Comparison of ENCODE assay signal across 1 cellular context in the genomic region with DNA sequence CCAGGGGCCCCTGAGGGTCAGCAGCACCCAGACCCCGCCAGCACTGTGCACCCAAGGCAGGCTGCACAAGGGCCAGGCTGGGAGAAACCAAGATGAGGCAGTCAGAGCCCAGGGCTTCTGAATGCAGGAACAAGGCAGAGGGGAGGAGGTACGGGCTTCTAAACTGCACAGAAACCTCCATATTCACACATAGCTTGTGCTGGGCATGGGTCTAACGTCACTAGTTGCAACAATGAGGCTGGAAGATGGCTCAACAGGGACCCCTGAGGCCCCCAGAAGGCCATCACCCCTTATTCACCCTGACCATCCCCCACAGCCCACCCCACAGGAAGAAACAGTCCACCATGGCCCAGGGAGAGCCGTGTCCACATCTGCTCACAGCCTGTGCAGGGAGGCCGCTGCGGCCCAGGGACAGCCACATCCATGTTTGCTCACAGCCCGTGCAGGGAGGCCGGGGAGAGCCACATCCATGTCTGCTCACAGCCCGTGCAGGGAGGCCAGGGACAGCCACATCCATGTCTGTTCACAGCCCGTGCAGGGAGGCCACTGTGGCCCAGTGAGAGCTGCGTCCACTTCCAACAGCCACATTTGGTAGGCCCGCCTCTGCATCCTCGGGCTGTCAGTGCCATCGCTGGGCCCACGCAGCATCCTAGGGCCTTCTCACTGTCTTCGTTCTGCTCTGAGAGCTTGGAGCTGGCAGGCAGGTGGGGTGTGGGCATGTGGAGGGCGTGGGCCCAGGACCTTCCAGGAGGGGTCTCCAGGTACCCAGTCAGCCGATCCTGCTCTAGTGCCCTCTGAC.
TF ChIP-seq lines count a peak whose summit lies in the region.

No MANE protein-coding gene starts in this region.

TF ChIP-seq in GM23338, 12 proteins besides CTCF, POLR2A, EP300 and RAD21:
- no peak for TF ChIP-seq STAT1 (IDR thresholded peaks at IDR 0.05; ENCODE audit: unreplicated experiment)
- no peak for TF ChIP-seq ZNF462 (CRISPR knock-in tag; IDR thresholded peaks at IDR 0.05)
- TF ChIP-seq CREB1 (CRISPR knock-in tag; IDR thresholded peaks at IDR 0.05; ENCODE audit: low read depth): no peak
- TF ChIP-seq, protein P1, sequence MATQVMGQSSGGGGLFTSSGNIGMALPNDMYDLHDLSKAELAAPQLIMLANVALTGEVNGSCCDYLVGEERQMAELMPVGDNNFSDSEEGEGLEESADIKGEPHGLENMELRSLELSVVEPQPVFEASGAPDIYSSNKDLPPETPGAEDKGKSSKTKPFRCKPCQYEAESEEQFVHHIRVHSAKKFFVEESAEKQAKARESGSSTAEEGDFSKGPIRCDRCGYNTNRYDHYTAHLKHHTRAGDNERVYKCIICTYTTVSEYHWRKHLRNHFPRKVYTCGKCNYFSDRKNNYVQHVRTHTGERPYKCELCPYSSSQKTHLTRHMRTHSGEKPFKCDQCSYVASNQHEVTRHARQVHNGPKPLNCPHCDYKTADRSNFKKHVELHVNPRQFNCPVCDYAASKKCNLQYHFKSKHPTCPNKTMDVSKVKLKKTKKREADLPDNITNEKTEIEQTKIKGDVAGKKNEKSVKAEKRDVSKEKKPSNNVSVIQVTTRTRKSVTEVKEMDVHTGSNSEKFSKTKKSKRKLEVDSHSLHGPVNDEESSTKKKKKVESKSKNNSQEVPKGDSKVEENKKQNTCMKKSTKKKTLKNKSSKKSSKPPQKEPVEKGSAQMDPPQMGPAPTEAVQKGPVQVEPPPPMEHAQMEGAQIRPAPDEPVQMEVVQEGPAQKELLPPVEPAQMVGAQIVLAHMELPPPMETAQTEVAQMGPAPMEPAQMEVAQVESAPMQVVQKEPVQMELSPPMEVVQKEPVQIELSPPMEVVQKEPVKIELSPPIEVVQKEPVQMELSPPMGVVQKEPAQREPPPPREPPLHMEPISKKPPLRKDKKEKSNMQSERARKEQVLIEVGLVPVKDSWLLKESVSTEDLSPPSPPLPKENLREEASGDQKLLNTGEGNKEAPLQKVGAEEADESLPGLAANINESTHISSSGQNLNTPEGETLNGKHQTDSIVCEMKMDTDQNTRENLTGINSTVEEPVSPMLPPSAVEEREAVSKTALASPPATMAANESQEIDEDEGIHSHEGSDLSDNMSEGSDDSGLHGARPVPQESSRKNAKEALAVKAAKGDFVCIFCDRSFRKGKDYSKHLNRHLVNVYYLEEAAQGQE (IDR thresholded peaks at IDR 0.05; ENCODE audit: unreplicated experiment): no peak
- no peak for TF ChIP-seq POLR2AphosphoS5 (IDR thresholded peaks at IDR 0.05; ENCODE audit: low read depth)
- no peak for TF ChIP-seq EZH2phosphoT487 (IDR thresholded peaks at IDR 0.05; ENCODE audit: unreplicated experiment)
- TF ChIP-seq EZH2 (IDR thresholded peaks at IDR 0.05; ENCODE audit: low read depth, unreplicated experiment): no peak
- TF ChIP-seq, protein P2, sequence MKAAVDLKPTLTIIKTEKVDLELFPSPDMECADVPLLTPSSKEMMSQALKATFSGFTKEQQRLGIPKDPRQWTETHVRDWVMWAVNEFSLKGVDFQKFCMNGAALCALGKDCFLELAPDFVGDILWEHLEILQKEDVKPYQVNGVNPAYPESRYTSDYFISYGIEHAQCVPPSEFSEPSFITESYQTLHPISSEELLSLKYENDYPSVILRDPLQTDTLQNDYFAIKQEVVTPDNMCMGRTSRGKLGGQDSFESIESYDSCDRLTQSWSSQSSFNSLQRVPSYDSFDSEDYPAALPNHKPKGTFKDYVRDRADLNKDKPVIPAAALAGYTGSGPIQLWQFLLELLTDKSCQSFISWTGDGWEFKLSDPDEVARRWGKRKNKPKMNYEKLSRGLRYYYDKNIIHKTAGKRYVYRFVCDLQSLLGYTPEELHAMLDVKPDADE (IDR thresholded peaks at IDR 0.05): no peak
- TF ChIP-seq JUNB (IDR thresholded peaks at IDR 0.05; ENCODE audit: unreplicated experiment): no peak
- TF ChIP-seq ZNF114 (CRISPR knock-in tag; IDR thresholded peaks at IDR 0.05): no peak
- TF ChIP-seq NANOG (IDR thresholded peaks at IDR 0.05; ENCODE audit: borderline replicate concordance): no peak
- TF ChIP-seq ZNF331 (CRISPR knock-in tag; IDR thresholded peaks at IDR 0.05; ENCODE audit: low read depth): no peak
